ENCODE assay signal across 17 cellular contexts in genomic region chr4:16265820-16266219, GRCh38.
"Had no signal": no experiment of that assay in that cellular context is flagged by ENCODE, and none has a peak within 500 bp of the region (broad histone marks: within the 10 kb centered on the region; RNA-seq: fewer than 3 reads in every experiment).

No MANE protein-coding gene starts in this region.

- H3K27ac ChIP-seq: colonic mucosa, esophagus muscularis mucosa, gastrocnemius medialis, heart right ventricle, left lung, lower lobe of right lung had no signal

- H3K9me3 Mint-ChIP-seq: dendritic cell treated with granulocyte-macrophage colony-stimulating factor and Interleukin-4, amounts not matched to agents 40 ng/mL and 50 ng/mL, for 4 days; memory B cell had no signal

- DNase-seq: colonic mucosa; cortex of kidney; effector CD8-positive, alpha-beta T cell; foreskin melanocyte; gastrocnemius medialis; glutamatergic neuron; heart right ventricle; hippocampal formation; left cardiac atrium; left lung; lower lobe of right lung; mammary epithelial cell; mesendoderm; midbrain had no signal

- H3K4me3 ChIP-seq: colonic mucosa, esophagus muscularis mucosa, gastrocnemius medialis, heart right ventricle, left lung, lower lobe of right lung had no signal

- H3K4me1 ChIP-seq: colonic mucosa had no signal

- H3K36me3 Mint-ChIP-seq: memory B cell had no signal

- ATAC-seq: gastrocnemius medialis, heart right ventricle, left cardiac atrium, left lung had no signal

- H3K36me3 ChIP-seq: colonic mucosa, esophagus muscularis mucosa, gastrocnemius medialis, heart right ventricle, left lung, lower lobe of right lung had no signal

- H3K27me3 ChIP-seq: colonic mucosa, esophagus muscularis mucosa, gastrocnemius medialis, heart right ventricle, left lung had no signal

- H3K27me3 Mint-ChIP-seq: dendritic cell treated with granulocyte-macrophage colony-stimulating factor and Interleukin-4, amounts not matched to agents 40 ng/mL and 50 ng/mL, for 4 days; memory B cell had no signal

- H3K9me3 ChIP-seq: colonic mucosa, esophagus muscularis mucosa, gastrocnemius medialis, heart right ventricle, left lung, lower lobe of right lung had no signal

- H3K27ac Mint-ChIP-seq: dendritic cell treated with granulocyte-macrophage colony-stimulating factor and Interleukin-4, amounts not matched to agents 40 ng/mL and 50 ng/mL, for 4 days; memory B cell had no signal

- H3K4me3 Mint-ChIP-seq: dendritic cell treated with granulocyte-macrophage colony-stimulating factor and Interleukin-4, amounts not matched to agents 40 ng/mL and 50 ng/mL, for 4 days; memory B cell had no signal
